In genomic region chr7:156360835-156361234, GRCh38 we compare ENCODE assay signal across 23 cellular contexts.
DNase-seq lines count a peak whose midpoint lies in the region; ATAC-seq and TF ChIP-seq lines count a peak whose summit lies in the region.
"Had no signal": no experiment of that assay in that cellular context is flagged by ENCODE, and none has a peak within 500 bp of the region (broad histone marks: within the 10 kb centered on the region; RNA-seq: fewer than 3 reads in every experiment).

No MANE protein-coding gene starts in this region.

- H3K9me3 Mint-ChIP-seq in T-cell: no peaks in the 10 kb centered on the region

- no peak overlapping the region for H3K27ac Mint-ChIP-seq in T-cell
- H3K27ac Mint-ChIP-seq: CD4-positive, alpha-beta memory T cell; CD4-positive, CD25-positive, alpha-beta regulatory T cell; CD8-positive, alpha-beta memory T cell had no signal

- H3K9ac ChIP-seq in BLaER1: no peak overlapping the region
- no peak overlapping the region for H3K9ac ChIP-seq in BLaER1 treated with 17β-estradiol and CSF1 and Interleukin-3, amounts not matched to agents 10 nM and 100 nM

- DNase-seq in left kidney (ENCODE audit: low read depth, low spot score): peak; percentile 13
- no peak for DNase-seq in T-cell
- no peak for DNase-seq in sigmoid colon
- DNase-seq: 8988T; ACHN; BE2C; C1 segment of cervical spinal cord; CD4-positive, alpha-beta memory T cell; CD4-positive, CD25-positive, alpha-beta regulatory T cell; CD8-positive, alpha-beta memory T cell; COR-L47; DMS 273 treated with DMSO at 0.1 percent for 48 hours; DMS153; DMS53; DMS79; DND-41; EL; GDM1 had no signal

- no peaks in the 10 kb centered on the region for H3K36me3 Mint-ChIP-seq in T-cell
- H3K36me3 Mint-ChIP-seq: CD14-positive monocyte; CD4-positive, alpha-beta memory T cell; CD4-positive, CD25-positive, alpha-beta regulatory T cell; CD8-positive, alpha-beta memory T cell had no signal

- no peaks in the 10 kb centered on the region for H3K27me3 ChIP-seq in BLaER1
- H3K27me3 ChIP-seq in BLaER1 treated with 17β-estradiol and CSF1 and Interleukin-3, amounts not matched to agents 10 nM and 100 nM: peaks cover 0 to 15% (median 0%) of the 10 kb centered on the region in 11 experiments; a peak in 6 of 22 replicates
- no peaks in the 10 kb centered on the region for H3K27me3 ChIP-seq in sigmoid colon
- H3K27me3 ChIP-seq: BE2C had no signal

- H3K36me3 ChIP-seq in BLaER1 (no peaks in the 10 kb centered on the region), HEK293 (ENCODE audit: control insufficient read depth in 2 of 2, insufficient read depth in 1 of 2, low read length in 2 of 2) (no peaks in the 10 kb centered on the region), sigmoid colon (no peaks in the 10 kb centered on the region)
- no peaks in the 10 kb centered on the region for H3K36me3 ChIP-seq in BLaER1 treated with 17β-estradiol and CSF1 and Interleukin-3, amounts not matched to agents 10 nM and 100 nM
- H3K36me3 ChIP-seq: BE2C had no signal

- H3K4me1 ChIP-seq in BLaER1: peaks cover 26% of the 10 kb centered on the region
- peaks cover 16 to 27% (median 24%) of the 10 kb centered on the region in 10 experiments; a peak in 19 of 20 replicates for H3K4me1 ChIP-seq in BLaER1 treated with 17β-estradiol and CSF1 and Interleukin-3, amounts not matched to agents 10 nM and 100 nM
- no peaks in the 10 kb centered on the region for H3K4me1 ChIP-seq in HEK293 (ENCODE audit: control insufficient read depth, insufficient read depth, low read length)
- no peaks in the 10 kb centered on the region for H3K4me1 ChIP-seq in sigmoid colon
- H3K4me1 ChIP-seq: BE2C had no signal

- H3K4me3 ChIP-seq in BLaER1 (no peak overlapping the region), HEK293 (ENCODE audit: low read depth, low read length) (no peak overlapping the region), sigmoid colon (no peak overlapping the region)
- H3K4me3 ChIP-seq in BLaER1 treated with 17β-estradiol and CSF1 and Interleukin-3, amounts not matched to agents 10 nM and 100 nM: no peak overlapping the region

- ATAC-seq in GM19023 (IDR thresholded peaks at IDR 0.05; ENCODE audit: unreplicated experiment) (no peak), T-cell (replicated peaks in 1 of 4) (no peak)

- TF ChIP-seq CTCF in HEK293 (tag by site-specific recombination; IDR thresholded peaks at IDR 0.05) (no peak), sigmoid colon (IDR thresholded peaks at IDR 0.05) (no peak)

- H3K4me2 ChIP-seq in BLaER1: peak overlapping the region; percentile 83
- peak overlapping the region; percentile 11 to 89 (median 76); a peak in 20 of 22 replicates for H3K4me2 ChIP-seq in BLaER1 treated with 17β-estradiol and CSF1 and Interleukin-3, amounts not matched to agents 10 nM and 100 nM

- intact Hi-C loops in sigmoid colon (cut with DNase I): no loop called here

- H4K20me1 ChIP-seq in BLaER1: no peaks in the 10 kb centered on the region
- H4K20me1 ChIP-seq in BLaER1 treated with 17β-estradiol and CSF1 and Interleukin-3, amounts not matched to agents 10 nM and 100 nM: no peaks in the 10 kb centered on the region

- H3K27ac ChIP-seq in BLaER1: no peak overlapping the region
- H3K27ac ChIP-seq in BLaER1 treated with 17β-estradiol and CSF1 and Interleukin-3, amounts not matched to agents 10 nM and 100 nM: no peak overlapping the region
- H3K27ac ChIP-seq in HEK293 (ENCODE audit: extremely low read depth, low read depth, low read length): no peak overlapping the region
- H3K27ac ChIP-seq in sigmoid colon: no peak overlapping the region

- CTCF ChIA-PET in HEK293 (lab: Yijun Ruan, JAX) (no interaction called here), T-cell (lab: Charles Lee) (no interaction called here)

- POLR2A ChIA-PET in HEK293 (lab: Yijun Ruan, JAX) (no interaction called here), T-cell (lab: Charles Lee) (no interaction called here)

- H3K4me1 Mint-ChIP-seq in T-cell: no peaks in the 10 kb centered on the region
- H3K4me1 Mint-ChIP-seq: CD14-positive monocyte; CD4-positive, alpha-beta memory T cell; CD4-positive, CD25-positive, alpha-beta regulatory T cell; CD8-positive, alpha-beta memory T cell had no signal

- no peak overlapping the region for H3K4me3 Mint-ChIP-seq in T-cell
- H3K4me3 Mint-ChIP-seq: CD14-positive monocyte; CD4-positive, alpha-beta memory T cell; CD4-positive, CD25-positive, alpha-beta regulatory T cell; CD8-positive, alpha-beta memory T cell had no signal

- H3K27me3 Mint-ChIP-seq in T-cell: peaks cover 0 to 3% of the 10 kb centered on the region in 2 donors
- H3K27me3 Mint-ChIP-seq: CD4-positive, alpha-beta memory T cell; CD4-positive, CD25-positive, alpha-beta regulatory T cell; CD8-positive, alpha-beta memory T cell had no signal

- WGBS in sigmoid colon, 2 donors: 68 to 77% methylated on average over 6 of the region's 6 CpGs

- no peak for TF ChIP-seq EP300 in sigmoid colon (IDR thresholded peaks at IDR 0.05)

- H3K9me3 ChIP-seq in BLaER1: no peaks in the 10 kb centered on the region
- H3K9me3 ChIP-seq in BLaER1 treated with 17β-estradiol and CSF1 and Interleukin-3, amounts not matched to agents 10 nM and 100 nM (replicated peaks in 1 of 11): no peaks in the 10 kb centered on the region
- no peaks in the 10 kb centered on the region for H3K9me3 ChIP-seq in HEK293 (ENCODE audit: control insufficient read depth, insufficient read depth, low read depth, low read length)
- H3K9me3 ChIP-seq in sigmoid colon: no peaks in the 10 kb centered on the region
- H3K9me3 ChIP-seq: BE2C had no signal

- TF ChIP-seq POLR2A in sigmoid colon (IDR thresholded peaks at IDR 0.05): no peak

TF ChIP-seq in HEK293, 187 proteins besides CTCF, POLR2A, EP300 and RAD21:
- TF ChIP-seq ZBTB21 (tag by site-specific recombination; IDR thresholded peaks at IDR 0.05) (0 out of 2 replicates have a peak, but pooled peaks have one; percentile 59), ZFP37 (tag by site-specific recombination; IDR thresholded peaks at IDR 0.05) (no peak), ATF2 (tag by site-specific recombination; IDR thresholded peaks at IDR 0.05; ENCODE audit: low read depth) (peak; percentile 83), ZNF529 (tag by site-specific recombination; IDR thresholded peaks at IDR 0.05; ENCODE audit: insufficient replicate concordance) (no peak), ZBTB1 (tag by site-specific recombination; IDR thresholded peaks at IDR 0.05) (no peak), ZFP41 (tag by site-specific recombination; IDR thresholded peaks at IDR 0.05; ENCODE audit: borderline replicate concordance) (no peak), ZNF629 (tag by site-specific recombination; IDR thresholded peaks at IDR 0.05) (peak; percentile 46; the same call in 1 of the 2 replicates), PRDM10 (tag by site-specific recombination; IDR thresholded peaks at IDR 0.05) (peak; percentile 76), EGR2 (tag by site-specific recombination; IDR thresholded peaks at IDR 0.05; ENCODE audit: low read depth) (no peak; the same call in 1 of the 2 replicates), GLIS2 (tag by site-specific recombination; IDR thresholded peaks at IDR 0.05) (no peak)
